Comparison of ENCODE assay signal across 28 cellular contexts in genomic region chr2:2149379-2149778, GRCh38.
"Had no signal": no experiment of that assay in that cellular context is flagged by ENCODE, and none has a peak within 500 bp of the region (broad histone marks: within the 10 kb centered on the region; RNA-seq: fewer than 3 reads in every experiment).

No MANE protein-coding gene starts in this region.

- FAIRE-seq: pancreas, small intestine had no signal

- H3K4me1 Mint-ChIP-seq: natural killer cell; stimulated activated effector memory CD8-positive, alpha-beta T cell treated with anti-CD3 and anti-CD28 coated beads, Interleukin-12 subunit alpha, Interleukin-12 subunit beta, amount 100 ng/mL, for 72 hours; stimulated activated naive CD8-positive, alpha-beta T cell treated with anti-CD3 and anti-CD28 coated beads, Interleukin-15, amount 100 ng/mL, for 72 hours had no signal

- H3K4me3 ChIP-seq: pancreas, prostate gland, right lobe of liver, sigmoid colon, suprapubic skin, testis, tibial artery, transverse colon, upper lobe of right lung, uterus had no signal

- DNase-seq: naive thymus-derived CD4-positive, alpha-beta T cell; natural killer cell; nucleus accumbens; pancreas; right cardiac atrium; right lobe of liver; sigmoid colon; small intestine; stimulated activated CD4-positive, alpha-beta T cell treated with anti-CD3 and anti-CD28 coated beads, Interleukin-15, amount 100 ng/mL, for 24 hours; stimulated activated CD4-positive, alpha-beta T cell treated with anti-CD3 and anti-CD28 coated beads, Interleukin-2, amount 100 ng/mL, for 24 hours; stimulated activated CD4-positive, alpha-beta T cell treated with anti-CD3 and anti-CD28 coated beads, Interleukin-2, amount 100 ng/mL, for 48 hours; stimulated activated CD4-positive, alpha-beta T cell treated with anti-CD3 and anti-CD28 coated beads, Interleukin-4, amount 100 ng/mL, for 24 hours; stimulated activated naive CD4-positive, alpha-beta T cell; stimulated activated naive CD8-positive, alpha-beta T cell treated with anti-CD3 and anti-CD28 coated beads, Interleukin-15, amount 100 ng/mL, for 72 hours; stimulated activated naive CD8-positive, alpha-beta T cell treated with anti-CD3 and anti-CD28 coated beads, Interleukin-15, Interleukin-2, amounts not matched to agents 100 U/mL and 50 U/mL, for 24 hours; substantia nigra; testis; tibial artery; transverse colon; upper lobe of right lung; uterus had no signal

- H3K36me3 Mint-ChIP-seq: naive thymus-derived CD4-positive, alpha-beta T cell; natural killer cell; type B pancreatic cell had no signal

- H3K4me1 ChIP-seq: pancreas, prostate gland, right lobe of liver, suprapubic skin, testis, tibial artery, transverse colon, upper lobe of right lung, uterus had no signal

- H3K4me3 Mint-ChIP-seq: naive thymus-derived CD4-positive, alpha-beta T cell; natural killer cell; nephron; neural crest cell; stimulated activated effector memory CD8-positive, alpha-beta T cell treated with anti-CD3 and anti-CD28 coated beads, Interleukin-12 subunit alpha, Interleukin-12 subunit beta, amount 100 ng/mL, for 72 hours; stimulated activated naive CD8-positive, alpha-beta T cell treated with anti-CD3 and anti-CD28 coated beads, Interleukin-15, amount 100 ng/mL, for 72 hours; type B pancreatic cell had no signal

- H3K9me3 ChIP-seq: neutrophil, pancreas, prostate gland, right lobe of liver, sigmoid colon, suprapubic skin, testis, tibial artery, transverse colon, upper lobe of right lung, uterus had no signal

- H3K27ac ChIP-seq: neutrophil, pancreas, prostate gland, right lobe of liver, sigmoid colon, suprapubic skin, testis, tibial artery, transverse colon, upper lobe of right lung, uterus had no signal

- H3K27ac Mint-ChIP-seq: naive thymus-derived CD4-positive, alpha-beta T cell; natural killer cell; nephron; stimulated activated effector memory CD8-positive, alpha-beta T cell treated with anti-CD3 and anti-CD28 coated beads, Interleukin-12 subunit alpha, Interleukin-12 subunit beta, amount 100 ng/mL, for 72 hours; stimulated activated naive CD8-positive, alpha-beta T cell treated with anti-CD3 and anti-CD28 coated beads, Interleukin-15, amount 100 ng/mL, for 72 hours; type B pancreatic cell had no signal

- H3K9me3 Mint-ChIP-seq: natural killer cell, neural crest cell, type B pancreatic cell had no signal

- H3K36me3 ChIP-seq: neutrophil, pancreas, prostate gland, right lobe of liver, sigmoid colon, suprapubic skin, tibial artery, transverse colon, upper lobe of right lung, uterus had no signal

- H3K27me3 ChIP-seq: neutrophil, pancreas, right lobe of liver, sigmoid colon, testis, transverse colon, upper lobe of right lung, uterus had no signal

- ATAC-seq: naive thymus-derived CD4-positive, alpha-beta T cell; natural killer cell; pancreas; right cardiac atrium; right lobe of liver; stimulated activated effector memory CD8-positive, alpha-beta T cell treated with anti-CD3 and anti-CD28 coated beads, Interleukin-12 subunit alpha, Interleukin-12 subunit beta, amount 100 ng/mL, for 72 hours; stimulated activated naive CD8-positive, alpha-beta T cell treated with anti-CD3 and anti-CD28 coated beads, Interleukin-15, amount 100 ng/mL, for 72 hours; stimulated activated naive CD8-positive, alpha-beta T cell treated with anti-CD3 and anti-CD28 coated beads, Interleukin-15, Interleukin-2, amounts not matched to agents 100 U/mL and 50 U/mL, for 24 hours; upper lobe of right lung had no signal
